9 cellular contexts compared by ENCODE assay signal in the genomic region with DNA sequence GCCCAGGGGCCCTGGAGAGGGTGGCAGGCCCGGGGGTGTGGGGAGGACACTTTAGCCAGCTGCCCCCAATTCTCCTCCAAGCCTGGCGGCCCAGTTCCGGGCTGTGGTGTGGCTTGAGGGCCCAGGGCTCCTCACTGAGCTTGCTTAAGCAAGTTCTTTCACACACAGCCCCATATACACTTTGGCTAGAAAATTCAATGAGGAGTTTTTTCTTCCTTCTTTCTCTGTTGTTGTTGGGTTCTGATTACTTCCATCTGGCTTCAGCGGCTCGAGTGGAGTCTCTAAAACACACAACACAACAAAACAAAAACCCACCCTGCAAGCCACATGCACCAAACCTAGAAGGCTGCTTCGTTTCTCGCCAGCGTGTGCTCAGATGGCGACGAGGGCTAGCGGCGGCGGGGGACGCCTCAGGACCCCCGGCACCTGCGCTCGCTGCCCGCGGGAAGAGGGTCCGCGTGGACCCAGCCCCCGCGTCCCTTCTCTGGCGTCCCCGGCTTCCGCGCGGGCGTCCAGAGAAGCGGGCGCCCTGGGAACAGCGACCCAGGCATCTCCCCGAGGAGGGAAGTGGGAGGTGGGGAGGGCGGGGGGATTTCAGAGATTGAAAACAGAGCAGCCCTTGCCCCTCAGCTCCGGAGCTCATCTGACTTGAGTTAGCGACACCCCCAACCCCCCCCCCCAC. TPM values are rescaled to one million over a fixed set of nuclear protein-coding genes. Genes with fewer than 3 reads are reported as not detected.
DNase-seq lines count a peak whose midpoint lies in the region; ATAC-seq and TF ChIP-seq lines count a peak whose summit lies in the region.
"Had no signal": no experiment of that assay in that cellular context is flagged by ENCODE, and none has a peak within 500 bp of the region (broad histone marks: within the 10 kb centered on the region; RNA-seq: fewer than 3 reads in every experiment).

No MANE protein-coding gene starts in this region.

- H3K4me3 ChIP-seq in AG10803 (ENCODE audit: low read length): peak overlapping the region; percentile 59
- H3K4me3 ChIP-seq in NT2/D1 (ENCODE audit: insufficient read length, low read depth): peak overlapping the region; percentile 81
- peak overlapping the region; percentile 82 for H3K4me3 ChIP-seq in fibroblast of the aortic adventitia (ENCODE audit: low read depth, low read length)
- no peak overlapping the region for H3K4me3 ChIP-seq in parathyroid adenoma (ENCODE audit: low read depth, low read length)
- no peak overlapping the region for H3K4me3 ChIP-seq in aorta (ENCODE audit: low read length in 2 of 2)

- intact Hi-C loops in aorta (cut with DNase I): loop anchor here (2.0 to 10.0 kb wide), 3 partner anchors 180 to 336 kb away; no protein-coding TSS in a partner anchor

- H3K36me3 ChIP-seq in NT2/D1 (ENCODE audit: insufficient read depth, insufficient read length, low read length) (peaks cover 10% of the 10 kb centered on the region), parathyroid adenoma (ENCODE audit: control insufficient read depth, insufficient read depth, low read length) (no peaks in the 10 kb centered on the region), aorta (ENCODE audit: control insufficient read depth in 1 of 2, insufficient read depth in 2 of 2, low read length in 1 of 2) (no peaks in the 10 kb centered on the region)
- H3K36me3 ChIP-seq: neutrophil had no signal

- TF ChIP-seq CTCF in AG10803 (conservative IDR thresholded peaks at IDR 0.05; ENCODE audit: low read length) (no peak), fibroblast of the aortic adventitia (IDR thresholded peaks at IDR 0.05; ENCODE audit: insufficient read depth, low read length) (no peak), parathyroid adenoma (IDR thresholded peaks at IDR 0.05) (no peak)

- H2AFZ ChIP-seq in parathyroid adenoma: peak overlapping the region; percentile 60

- 9% methylated on average over 36 of the region's 36 CpGs for WGBS in aorta, 2 donors

- H3K4me1 ChIP-seq in NT2/D1 (ENCODE audit: insufficient read depth, insufficient read length) (peaks cover 9% of the 10 kb centered on the region), parathyroid adenoma (no peaks in the 10 kb centered on the region), aorta (ENCODE audit: control insufficient read depth in 1 of 2, insufficient read depth in 2 of 2, low read length in 2 of 2) (no peaks in the 10 kb centered on the region)

- H3K9ac ChIP-seq in NT2/D1 (ENCODE audit: insufficient read length, low read depth) (peak overlapping the region; percentile 77), parathyroid adenoma (no peak overlapping the region)

- H3K9me3 ChIP-seq in NT2/D1 (ENCODE audit: insufficient read depth, low read length) (no peaks in the 10 kb centered on the region), parathyroid adenoma (ENCODE audit: control insufficient read depth, low read length) (no peaks in the 10 kb centered on the region), aorta (ENCODE audit: control insufficient read depth, low read length) (no peaks in the 10 kb centered on the region)
- H3K9me3 ChIP-seq: neutrophil had no signal

- DNase-seq in AG10803 (ENCODE audit: low read depth) (peak; percentile 51), NT2/D1 (ENCODE audit: low read depth, low spot score) (no peak), fibroblast of the aortic adventitia (ENCODE audit: low read depth) (peak; percentile 57), aorta (no peak), NCI-H1092 treated with DMSO at 0.1 percent for 48 hours (lab: John Stamatoyannopoulos, UW) (no peak)

- H3K4me2 ChIP-seq in parathyroid adenoma (ENCODE audit: low read length): peak overlapping the region; percentile 81

- H3K79me2 ChIP-seq in parathyroid adenoma: no peaks in the 10 kb centered on the region

- H3K27me3 ChIP-seq in NT2/D1 (ENCODE audit: insufficient read depth, insufficient read length) (no peaks in the 10 kb centered on the region), parathyroid adenoma (ENCODE audit: control insufficient read depth, insufficient read depth, low read length) (peaks cover 5% of the 10 kb centered on the region), aorta (ENCODE audit: control insufficient read depth in 1 of 2, insufficient read depth in 2 of 2, low read length in 1 of 2) (no peaks in the 10 kb centered on the region)

- ATAC-seq in HG03342 (IDR thresholded peaks at IDR 0.05; ENCODE audit: unreplicated experiment): no peak
- no peak for ATAC-seq in aorta (ENCODE audit: low FRiP score)
- no peak for ATAC-seq in GM21529 (IDR thresholded peaks at IDR 0.05; ENCODE audit: unreplicated experiment)

- H3K27ac ChIP-seq in parathyroid adenoma (no peak overlapping the region), aorta (ENCODE audit: low read depth in 1 of 2, low read length in 2 of 2) (no peak overlapping the region)
- H3K27ac ChIP-seq: neutrophil had no signal

RNA-seq across cellular contexts. Expression of a gene that starts 0.6 kb away (rescaled TPM):
- total RNA-seq in fibroblast of the aortic adventitia (ENCODE audit: low replicate concordance): 1.9 and 5.3 TPM in 2 replicates
- 10 to 100 TPM in 1 of 2 donors, 1 to 10 TPM in 1; 9.0 to 18.5 TPM for total RNA-seq in aorta
- 1 to 10 TPM in 1 of 2 donors, under 1 TPM in 1; 0.88 to 1.9 TPM for polyA plus RNA-seq in aorta

Comparison
In these comparisons a context has a peak if more than half of its experiments do, and no peak if none do; other contexts are left out.
1. DNase-seq: peak in AG10803 (single experiment) and fibroblast of the aortic adventitia (single experiment); none in NT2/D1 (single experiment), aorta (0 of 2) and NCI-H1092 treated with DMSO at 0.1 percent for 48 hours (single experiment).
2. H3K4me3 ChIP-seq: peak in AG10803 (single experiment), NT2/D1 (single experiment) and fibroblast of the aortic adventitia (single experiment); none in parathyroid adenoma (single experiment) and aorta (0 of 2).